ENCODE assay signal across 36 cellular contexts in genomic region chr9:86985132-86985531, GRCh38.
"Had no signal": no experiment of that assay in that cellular context is flagged by ENCODE, and none has a peak within 500 bp of the region (broad histone marks: within the 10 kb centered on the region; RNA-seq: fewer than 3 reads in every experiment).

No MANE protein-coding gene starts in this region.

- H3K36me3 ChIP-seq: adrenal gland, breast epithelium, cardiac muscle cell, colonic mucosa, esophagus squamous epithelium, gastroesophageal sphincter, heart right ventricle, WERI-Rb-1 had no signal

- FAIRE-seq: endometrium, endothelial cell of umbilical vein had no signal

- H3K4me3 ChIP-seq: adrenal gland, body of pancreas, breast epithelium, cardiac muscle cell, colonic mucosa, esophagus squamous epithelium, gastroesophageal sphincter, heart right ventricle, hepatocyte had no signal

- H3K27ac ChIP-seq: adrenal gland, body of pancreas, breast epithelium, cardiac muscle cell, colonic mucosa, epithelial cell of prostate, esophagus squamous epithelium, gastroesophageal sphincter, hepatocyte, WERI-Rb-1 had no signal

- H3K27ac Mint-ChIP-seq: activated B cell treated with CpG ODN at 0.5 μM for 24 hours; activated CD8-positive, alpha-beta T cell treated with anti-CD3 and anti-CD28 coated beads for 36 hours; activated naive CD4-positive, alpha-beta T cell treated with anti-CD3 and anti-CD28 coated beads for 36 hours; activated naive CD4-positive, alpha-beta T cell treated with anti-CD3 and anti-CD28 coated beads, Interleukin-2, amount 50 U/mL, for 24 hours; activated naive CD8-positive, alpha-beta T cell treated with anti-CD3 and anti-CD28 coated beads for 36 hours; activated naive CD8-positive, alpha-beta T cell treated with anti-CD3 and anti-CD28 coated beads, Interleukin-2, amount 50 U/mL, for 24 hours; activated T-helper 1 cell treated with anti-CD3 and anti-CD28 coated beads, Interleukin-12 subunit alpha, Interleukin-12 subunit beta, Interleukin-2, Interleukin-4 antibody, amounts not matched to agents 30 ng/mL and 10 ng/mL and 1 ng/mL, durations not matched to agents 14 hours and 24 hours and 36 hours; activated T-helper 2 cell treated with anti-CD3 and anti-CD28 coated beads, Interferon-gamma antibody, Interleukin-2, Interleukin-4, amounts not matched to agents 10 μg/mL and 5 μg/mL and 100 μg/mL, durations not matched to agents 14 hours and 24 hours and 36 hours had no signal

- H3K4me1 Mint-ChIP-seq: activated B cell treated with CpG ODN at 0.5 μM for 24 hours; activated naive CD4-positive, alpha-beta T cell treated with anti-CD3 and anti-CD28 coated beads, Interleukin-2, amount 50 U/mL, for 24 hours; activated naive CD8-positive, alpha-beta T cell treated with anti-CD3 and anti-CD28 coated beads for 36 hours; activated naive CD8-positive, alpha-beta T cell treated with anti-CD3 and anti-CD28 coated beads, Interleukin-2, amount 50 U/mL, for 24 hours had no signal

- H2AFZ ChIP-seq: hepatocyte had no signal

- H3K27me3 ChIP-seq: adrenal gland, body of pancreas, breast epithelium, cardiac muscle cell, colonic mucosa, gastroesophageal sphincter, heart right ventricle had no signal

- H3K9me3 ChIP-seq: adrenal gland, body of pancreas, breast epithelium, colonic mucosa, esophagus squamous epithelium, gastroesophageal sphincter had no signal

- H3K79me2 ChIP-seq: hepatocyte had no signal

- ATAC-seq: activated CD4-positive, CD25-positive, alpha-beta regulatory T cell treated with anti-CD3 and anti-CD28 coated beads, Interleukin-2, amount 50 U/mL, for 24 hours; activated CD8-positive, alpha-beta T cell treated with anti-CD3 and anti-CD28 coated beads for 36 hours; activated naive CD8-positive, alpha-beta T cell treated with anti-CD3 and anti-CD28 coated beads, Interleukin-2, amount 50 U/mL, for 24 hours; body of pancreas; gastroesophageal sphincter; heart right ventricle had no signal

- DNase-seq: activated B cell treated with CpG ODN at 0.5 μM for 24 hours; activated CD4-positive, alpha-beta T cell treated with anti-CD3 and anti-CD28 coated beads for 48 hours; activated CD4-positive, alpha-beta T cell treated with anti-CD3 and anti-CD28 coated beads, Interleukin-2, amount 50 U/mL, for 1 hour; activated CD4-positive, alpha-beta T cell treated with anti-CD3 and anti-CD28 coated beads, Interleukin-2, amount 50 U/mL, for 48 hours; activated CD8-positive, alpha-beta memory T cell treated with anti-CD3 and anti-CD28 coated beads for 24 hours; activated CD8-positive, alpha-beta T cell treated with anti-CD3 and anti-CD28 coated beads for 36 hours; activated effector memory CD4-positive, alpha-beta T cell treated with anti-CD3 and anti-CD28 coated beads, Interleukin-2, amount 50 U/mL, for 16 hours; activated naive CD4-positive, alpha-beta T cell treated with anti-CD3 and anti-CD28 coated beads for 36 hours; activated naive CD8-positive, alpha-beta T cell treated with anti-CD3 and anti-CD28 coated beads for 36 hours; activated naive CD8-positive, alpha-beta T cell treated with anti-CD3 and anti-CD28 coated beads, Interleukin-2, amount 50 U/mL, for 24 hours; activated T-cell treated with anti-CD3 and anti-CD28 coated beads, Interleukin-2, amount 50 U/mL, for 1 hour; activated T-cell treated with anti-CD3 and anti-CD28 coated beads, Interleukin-2, amount 50 U/mL, for 48 hours; adrenal gland; amygdala; aorta; body of pancreas; central memory CD4-positive, alpha-beta T cell; cerebellar nuclear complex; colonic mucosa; effector CD8-positive, alpha-beta T cell; esophagus squamous epithelium; foreskin melanocyte; heart right ventricle; T-helper 9 cell; WERI-Rb-1 had no signal

- H3K4me3 Mint-ChIP-seq: activated B cell treated with CpG ODN at 0.5 μM for 24 hours; activated CD8-positive, alpha-beta T cell treated with anti-CD3 and anti-CD28 coated beads for 36 hours; activated naive CD4-positive, alpha-beta T cell treated with anti-CD3 and anti-CD28 coated beads for 36 hours; activated naive CD4-positive, alpha-beta T cell treated with anti-CD3 and anti-CD28 coated beads, Interleukin-2, amount 50 U/mL, for 24 hours; activated naive CD8-positive, alpha-beta T cell treated with anti-CD3 and anti-CD28 coated beads for 36 hours; activated naive CD8-positive, alpha-beta T cell treated with anti-CD3 and anti-CD28 coated beads, Interleukin-2, amount 50 U/mL, for 24 hours; activated T-helper 1 cell treated with anti-CD3 and anti-CD28 coated beads, Interleukin-12 subunit alpha, Interleukin-12 subunit beta, Interleukin-2, Interleukin-4 antibody, amounts not matched to agents 30 ng/mL and 10 ng/mL and 1 ng/mL, durations not matched to agents 14 hours and 24 hours and 36 hours had no signal

- H3K4me1 ChIP-seq: adrenal gland, breast epithelium, colonic mucosa had no signal

- H3K36me3 Mint-ChIP-seq: activated naive CD4-positive, alpha-beta T cell treated with anti-CD3 and anti-CD28 coated beads, Interleukin-2, amount 50 U/mL, for 24 hours; activated naive CD8-positive, alpha-beta T cell treated with anti-CD3 and anti-CD28 coated beads for 36 hours had no signal

- H3K9me3 Mint-ChIP-seq: activated CD8-positive, alpha-beta T cell treated with anti-CD3 and anti-CD28 coated beads for 36 hours; activated naive CD4-positive, alpha-beta T cell treated with anti-CD3 and anti-CD28 coated beads for 36 hours; activated naive CD4-positive, alpha-beta T cell treated with anti-CD3 and anti-CD28 coated beads, Interleukin-2, amount 50 U/mL, for 24 hours; activated naive CD8-positive, alpha-beta T cell treated with anti-CD3 and anti-CD28 coated beads for 36 hours; activated naive CD8-positive, alpha-beta T cell treated with anti-CD3 and anti-CD28 coated beads, Interleukin-2, amount 50 U/mL, for 24 hours; activated T-helper 1 cell treated with anti-CD3 and anti-CD28 coated beads, Interleukin-12 subunit alpha, Interleukin-12 subunit beta, Interleukin-2, Interleukin-4 antibody, amounts not matched to agents 30 ng/mL and 10 ng/mL and 1 ng/mL, durations not matched to agents 14 hours and 24 hours and 36 hours; activated T-helper 2 cell treated with anti-CD3 and anti-CD28 coated beads, Interferon-gamma antibody, Interleukin-2, Interleukin-4, amounts not matched to agents 10 μg/mL and 5 μg/mL and 100 μg/mL, durations not matched to agents 14 hours and 24 hours and 36 hours had no signal
